Comparison of ENCODE assay signal across 11 cellular contexts in genomic region chr1:16026302-16026701, GRCh38. TPM values are rescaled to one million over a fixed set of nuclear protein-coding genes. Genes with fewer than 3 reads are reported as not detected.
"Had no signal": no experiment of that assay in that cellular context is flagged by ENCODE, and none has a peak within 500 bp of the region (broad histone marks: within the 10 kb centered on the region; RNA-seq: fewer than 3 reads in every experiment).

No MANE protein-coding gene starts in this region.

RNA-seq across cellular contexts. Expression of gene CLCNKA, which starts 4.5 kb away (rescaled TPM):
- total RNA-seq: activated CD4-positive, alpha-beta T cell treated with anti-CD3 and anti-CD28 coated beads, Interleukin-2, amount 10 ng/mL, durations not matched to agents 7 days and 5 days; activated CD8-positive, alpha-beta memory T cell treated with anti-CD3 and anti-CD28 coated beads, Interleukin-2, amount 10 ng/mL, durations not matched to agents 7 days and 5 days; activated CD8-positive, alpha-beta T cell treated with anti-CD3 and anti-CD28 coated beads for 36 hours; epithelial cell of proximal tubule; naive thymus-derived CD4-positive, alpha-beta T cell; pulmonary artery endothelial cell had no signal
- polyA plus RNA-seq: fibroblast of lung; naive thymus-derived CD4-positive, alpha-beta T cell had no signal

RNA-seq across cellular contexts. Expression of gene HSPB7, which starts 8.5 kb away (rescaled TPM):
- total RNA-seq: activated CD4-positive, alpha-beta T cell treated with anti-CD3 and anti-CD28 coated beads, Interleukin-2, amount 10 ng/mL, durations not matched to agents 7 days and 5 days; activated CD8-positive, alpha-beta memory T cell treated with anti-CD3 and anti-CD28 coated beads, Interleukin-2, amount 10 ng/mL, durations not matched to agents 7 days and 5 days; activated CD8-positive, alpha-beta T cell treated with anti-CD3 and anti-CD28 coated beads for 36 hours; epithelial cell of proximal tubule; naive thymus-derived CD4-positive, alpha-beta T cell; pulmonary artery endothelial cell had no signal
- polyA plus RNA-seq: naive thymus-derived CD4-positive, alpha-beta T cell had no signal

RNA-seq across cellular contexts. Expression of gene CLCNKB, which starts 17.3 kb away (rescaled TPM):
- total RNA-seq: activated CD4-positive, alpha-beta T cell treated with anti-CD3 and anti-CD28 coated beads, Interleukin-2, amount 10 ng/mL, durations not matched to agents 7 days and 5 days; activated CD8-positive, alpha-beta memory T cell treated with anti-CD3 and anti-CD28 coated beads, Interleukin-2, amount 10 ng/mL, durations not matched to agents 7 days and 5 days; activated CD8-positive, alpha-beta T cell treated with anti-CD3 and anti-CD28 coated beads for 36 hours; naive thymus-derived CD4-positive, alpha-beta T cell; skeletal muscle tissue had no signal
- polyA plus RNA-seq: naive thymus-derived CD4-positive, alpha-beta T cell had no signal

RNA-seq across cellular contexts. Expression of gene SRARP, which starts 22.3 kb away (rescaled TPM):
- total RNA-seq: activated CD4-positive, alpha-beta T cell treated with anti-CD3 and anti-CD28 coated beads, Interleukin-2, amount 10 ng/mL, durations not matched to agents 7 days and 5 days; activated CD8-positive, alpha-beta memory T cell treated with anti-CD3 and anti-CD28 coated beads, Interleukin-2, amount 10 ng/mL, durations not matched to agents 7 days and 5 days; activated CD8-positive, alpha-beta T cell treated with anti-CD3 and anti-CD28 coated beads for 36 hours; epithelial cell of proximal tubule; fibroblast of lung; naive thymus-derived CD4-positive, alpha-beta T cell; ovary; pulmonary artery endothelial cell; skeletal muscle tissue; ureter had no signal
- polyA plus RNA-seq: fibroblast of lung; naive thymus-derived CD4-positive, alpha-beta T cell; ovary had no signal

RNA-seq across cellular contexts. Expression of gene FAM131C, which starts 47.1 kb away (rescaled TPM):
- total RNA-seq: lower lobe of right lung, skeletal muscle tissue had no signal
- polyA plus RNA-seq: naive thymus-derived CD4-positive, alpha-beta T cell had no signal
